15 cellular contexts compared by ENCODE assay signal in genomic region chr5:76737846-76738245, GRCh38. TPM values are rescaled to one million over a fixed set of nuclear protein-coding genes. Genes with fewer than 3 reads are reported as not detected.
DNase-seq lines count a peak whose midpoint lies in the region; ATAC-seq and TF ChIP-seq lines count a peak whose summit lies in the region.
"Had no signal": no experiment of that assay in that cellular context is flagged by ENCODE, and none has a peak within 500 bp of the region (broad histone marks: within the 10 kb centered on the region; RNA-seq: fewer than 3 reads in every experiment).

No MANE protein-coding gene starts in this region.

- no peaks in the 10 kb centered on the region for H3K9me3 Mint-ChIP-seq in activated CD8-positive, alpha-beta T cell treated with anti-CD3 and anti-CD28 coated beads for 36 hours
- H3K9me3 Mint-ChIP-seq: WTC11 had no signal

- CTCF ChIA-PET in AG04450 (lab: Charles Lee), result interaction anchor here (1.2 to 6.5 kb wide), 4 partner anchors 22 to 136 kb away, joined by 3 to 45 read pairs (median 10); partner anchors contain the start of gene F2R
- CTCF ChIA-PET in HCT116 (lab: Charles Lee), result no interaction called here
- CTCF ChIA-PET in activated CD8-positive, alpha-beta T cell treated with anti-CD3 and anti-CD28 coated beads for 36 hours (lab: Charles Lee), result interaction anchor here (2.9 kb wide), 1 partner anchor 37 kb away, joined by 15 read pairs; no protein-coding TSS in a partner anchor

- H3K9me2 ChIP-seq in HCT116 (ENCODE audit: insufficient read depth), result no peaks in the 10 kb centered on the region

- RAD21 ChIA-PET in HCT116 (lab: Charles Lee; ENCODE audit: low non-redundant PET in 1 of 2, low total read pairs in 2 of 2, uncharacterized antibody in 2 of 2, unreplicated experiment in 2 of 2), result interaction anchor here in 1 of 2 experiments (1.1 kb wide), 1 partner anchor 16 kb away, joined by 3 read pairs; no protein-coding TSS in a partner anchor

- no peak for DNase-seq in AG04450 (ENCODE audit: low read depth, low spot score)
- DNase-seq in HCT116 (ENCODE audit: low read depth, low spot score), result no peak
- no peak for DNase-seq in activated CD8-positive, alpha-beta T cell treated with anti-CD3 and anti-CD28 coated beads for 36 hours
- DNase-seq in HK-2 (ENCODE audit: unreplicated experiment), result no peak
- no peak for DNase-seq in SHP77 (lab: John Stamatoyannopoulos, UW)
- DNase-seq in MG63, result no peak
- DNase-seq: BE2C; central memory CD4-positive, alpha-beta T cell; DMS79; foreskin melanocyte; Kasumi-1; NCI-H1694 had no signal

- intact Hi-C loops in HCT116 (cut with micrococcal nuclease), result no loop called here
- intact Hi-C loops in activated CD8-positive, alpha-beta T cell treated with anti-CD3 and anti-CD28 coated beads for 36 hours (cut with micrococcal nuclease), result no loop called here

- H3K36me3 ChIP-seq in HCT116 (ENCODE audit: control insufficient read depth in 1 of 2, insufficient read depth in 2 of 2, low read length in 2 of 2), result peaks cover 0 to 4% of the 10 kb centered on the region in 2 experiments; a peak in 1 of 4 replicates
- peaks cover 27% of the 10 kb centered on the region for H3K36me3 ChIP-seq in mesodermal cell (ENCODE audit: control insufficient read depth, insufficient read depth, low read length)
- H3K36me3 ChIP-seq in MG63, result peaks cover 3% of the 10 kb centered on the region; the same call in 1 of the 2 replicates
- H3K36me3 ChIP-seq: BE2C had no signal

- peak overlapping the region; percentile 64 for H3K4me2 ChIP-seq in HCT116 (ENCODE audit: low read length)

- no peak for TF ChIP-seq RAD21 in HCT116 (IDR thresholded peaks at IDR 0.05; ENCODE audit: low read depth)

- H4K20me1 ChIP-seq in HCT116 (ENCODE audit: insufficient read depth), result no peaks in the 10 kb centered on the region

- no TSS peak for BruUV-seq in HCT116 (replicated peaks; lab: Mats Ljungman, UMichigan)

- H3K27me3 Mint-ChIP-seq in activated CD8-positive, alpha-beta T cell treated with anti-CD3 and anti-CD28 coated beads for 36 hours, result peaks cover 2% of the 10 kb centered on the region

- no peak overlapping the region for H3K4me3 Mint-ChIP-seq in activated CD8-positive, alpha-beta T cell treated with anti-CD3 and anti-CD28 coated beads for 36 hours
- H3K4me3 Mint-ChIP-seq: WTC11 had no signal

- no peak overlapping the region for H2AFZ ChIP-seq in HCT116 (ENCODE audit: low read depth, low read length, poor library complexity, severe bottlenecking)

- H3K4me3 ChIP-seq in AG04450 (ENCODE audit: low read depth, low read length), result no peak overlapping the region
- H3K4me3 ChIP-seq in HCT116 (replicated peaks in 1 of 2; ENCODE audit: low read depth in 1 of 2, low read length in 2 of 2), result no peak overlapping the region
- no peak overlapping the region for H3K4me3 ChIP-seq in mesodermal cell (ENCODE audit: extremely low read depth, insufficient read depth, low read length, poor library complexity, severe bottlenecking)
- H3K4me3 ChIP-seq in MG63, result no peak overlapping the region

- peaks cover 36% of the 10 kb centered on the region for H3K4me1 Mint-ChIP-seq in activated CD8-positive, alpha-beta T cell treated with anti-CD3 and anti-CD28 coated beads for 36 hours (ENCODE audit: low read depth)

- peak overlapping the region; percentile 92 for H3K27ac ChIP-seq in AG04450 (ENCODE audit: low read depth, low read length)
- no peak overlapping the region for H3K27ac ChIP-seq in HCT116 (ENCODE audit: low read depth, low read length)
- peak overlapping the region; percentile 85 for H3K27ac ChIP-seq in mesodermal cell (ENCODE audit: low read depth, low read length, severe bottlenecking)

- no peaks in the 10 kb centered on the region for H3K36me3 Mint-ChIP-seq in activated CD8-positive, alpha-beta T cell treated with anti-CD3 and anti-CD28 coated beads for 36 hours (ENCODE audit: low read depth)

- H3K27ac Mint-ChIP-seq in activated CD8-positive, alpha-beta T cell treated with anti-CD3 and anti-CD28 coated beads for 36 hours, result peak overlapping the region; percentile 85
- H3K27ac Mint-ChIP-seq: WTC11 had no signal

- POLR2A ChIA-PET in AG04450 (lab: Yijun Ruan, JAX), result no interaction called here
- POLR2A ChIA-PET in HCT116 (lab: Charles Lee), result no interaction called here
- POLR2A ChIA-PET in activated CD8-positive, alpha-beta T cell treated with anti-CD3 and anti-CD28 coated beads for 36 hours (lab: Charles Lee), result interaction anchor here (1.0 kb wide), 1 partner anchor 15 kb away, joined by 4 read pairs; no protein-coding TSS in a partner anchor

- H3K9ac ChIP-seq in HCT116 (ENCODE audit: low read length), result 0 out of 2 replicates have a peak overlapping the region, but pooled peaks have one; percentile 19

- TF ChIP-seq CTCF in AG04450 (IDR thresholded peaks at IDR 0.05; ENCODE audit: low read depth, low read length), result no peak
- no peak for TF ChIP-seq CTCF in HCT116 (IDR thresholded peaks at IDR 0.05 in 2 of 3, conservative IDR thresholded peaks at IDR 0.05 in 1 of 3; ENCODE audit: borderline replicate concordance in 1 of 3, insufficient read depth in 1 of 3, low read depth in 2 of 3, low read length in 2 of 3)
- TF ChIP-seq CTCF in activated CD8-positive, alpha-beta T cell treated with anti-CD3 and anti-CD28 coated beads for 36 hours (IDR thresholded peaks at IDR 0.05), result no peak

- H3K9me3 ChIP-seq in AG04450 (ENCODE audit: control insufficient read depth, insufficient read depth, low read length), result no peaks in the 10 kb centered on the region
- H3K9me3 ChIP-seq in HCT116 (ENCODE audit: control insufficient read depth in 1 of 2, insufficient read depth in 1 of 2, low read depth in 1 of 2, low read length in 2 of 2), result no peaks in the 10 kb centered on the region
- no peaks in the 10 kb centered on the region for H3K9me3 ChIP-seq in mesodermal cell (ENCODE audit: control insufficient read depth, low read length)
- H3K9me3 ChIP-seq in MG63, result no peaks in the 10 kb centered on the region
- H3K9me3 ChIP-seq: BE2C had no signal

- H3K4me1 ChIP-seq in HCT116 (ENCODE audit: control insufficient read depth in 1 of 2, insufficient read depth in 2 of 2, low read length in 2 of 2), result peaks cover 18 to 54% of the 10 kb centered on the region in 2 experiments
- peaks cover 12% of the 10 kb centered on the region for H3K4me1 ChIP-seq in mesodermal cell (ENCODE audit: control insufficient read depth, insufficient read depth, low read length, poor library complexity, severe bottlenecking)
- H3K4me1 ChIP-seq: BE2C had no signal

- H3K27me3 ChIP-seq in AG04450 (ENCODE audit: control insufficient read depth, insufficient read depth, low read length) (no peaks in the 10 kb centered on the region), HCT116 (ENCODE audit: insufficient read depth, low read length) (no peaks in the 10 kb centered on the region), MG63 (no peaks in the 10 kb centered on the region)

- no peaks in the 10 kb centered on the region for H3K79me2 ChIP-seq in HCT116 (ENCODE audit: insufficient read depth, low read length)

- no peak for TF ChIP-seq POLR2A in HCT116 (IDR thresholded peaks at IDR 0.05; ENCODE audit: borderline replicate concordance, extremely low read depth, insufficient read depth, insufficient read length)

- ATAC-seq in HCT116, result no peak
- no peak for ATAC-seq in activated CD8-positive, alpha-beta T cell treated with anti-CD3 and anti-CD28 coated beads for 36 hours
- ATAC-seq in HG02610 (IDR thresholded peaks at IDR 0.05; ENCODE audit: unreplicated experiment), result no peak
- ATAC-seq: WTC11 had no signal

- 94 to 97% methylated on average over 3 of the region's 5 CpGs for WGBS in mesodermal cell (ENCODE audit: insufficient coverage in 2 of 2), 2 experiments

TF ChIP-seq in HCT116, 20 proteins besides CTCF, POLR2A, EP300 and RAD21:
- TF ChIP-seq, protein P1, sequence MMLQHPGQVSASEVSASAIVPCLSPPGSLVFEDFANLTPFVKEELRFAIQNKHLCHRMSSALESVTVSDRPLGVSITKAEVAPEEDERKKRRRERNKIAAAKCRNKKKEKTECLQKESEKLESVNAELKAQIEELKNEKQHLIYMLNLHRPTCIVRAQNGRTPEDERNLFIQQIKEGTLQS (IDR thresholded peaks at IDR 0.05), result no peak
- TF ChIP-seq TCF7L2 (IDR thresholded peaks at IDR 0.05; ENCODE audit: borderline replicate concordance, extremely low read depth, insufficient read depth, insufficient read length), result no peak
- no peak for TF ChIP-seq SP1 (IDR thresholded peaks at IDR 0.05; ENCODE audit: low read depth)
- no peak for TF ChIP-seq SIN3A (IDR thresholded peaks at IDR 0.05; ENCODE audit: low read depth)
- TF ChIP-seq, protein P2, sequence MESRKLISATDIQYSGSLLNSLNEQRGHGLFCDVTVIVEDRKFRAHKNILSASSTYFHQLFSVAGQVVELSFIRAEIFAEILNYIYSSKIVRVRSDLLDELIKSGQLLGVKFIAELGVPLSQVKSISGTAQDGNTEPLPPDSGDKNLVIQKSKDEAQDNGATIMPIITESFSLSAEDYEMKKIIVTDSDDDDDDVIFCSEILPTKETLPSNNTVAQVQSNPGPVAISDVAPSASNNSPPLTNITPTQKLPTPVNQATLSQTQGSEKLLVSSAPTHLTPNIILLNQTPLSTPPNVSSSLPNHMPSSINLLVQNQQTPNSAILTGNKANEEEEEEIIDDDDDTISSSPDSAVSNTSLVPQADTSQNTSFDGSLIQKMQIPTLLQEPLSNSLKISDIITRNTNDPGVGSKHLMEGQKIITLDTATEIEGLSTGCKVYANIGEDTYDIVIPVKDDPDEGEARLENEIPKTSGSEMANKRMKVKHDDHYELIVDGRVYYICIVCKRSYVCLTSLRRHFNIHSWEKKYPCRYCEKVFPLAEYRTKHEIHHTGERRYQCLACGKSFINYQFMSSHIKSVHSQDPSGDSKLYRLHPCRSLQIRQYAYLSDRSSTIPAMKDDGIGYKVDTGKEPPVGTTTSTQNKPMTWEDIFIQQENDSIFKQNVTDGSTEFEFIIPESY (IDR thresholded peaks at IDR 0.05; ENCODE audit: extremely low read depth, insufficient replicate concordance, low read length), result no peak
- TF ChIP-seq ZFX (IDR thresholded peaks at IDR 0.05), result no peak
- TF ChIP-seq CEBPB (IDR thresholded peaks at IDR 0.05; ENCODE audit: low read depth), result no peak

RNA-seq across cellular contexts. Expression of gene F2R, which starts 21.9 kb away (rescaled TPM):
- 289 and 324 TPM in 2 replicates for polyA plus RNA-seq in AG04450 (2011; rRNA removed)
- polyA minus RNA-seq in AG04450 (2011; rRNA and poly(A)+ RNA removed), result 188 and 199 TPM in 2 replicates
- 16.6 TPM for total RNA-seq in HCT116 (2021; ENCODE audit: unreplicated experiment)
- 14.1 and 18.5 TPM in 2 replicates for polyA plus RNA-seq in HCT116 (2012)
- 1 to 10 TPM; 2.5 to 3.5 TPM for total RNA-seq in activated CD8-positive, alpha-beta T cell treated with anti-CD3 and anti-CD28 coated beads for 36 hours
- 173 TPM for polyA plus RNA-seq in mesodermal cell (2013, experiment 1 of 2)
- polyA plus RNA-seq in mesodermal cell (2013, experiment 2 of 2), result 138 TPM
- total RNA-seq in MG63 (2014; rRNA removed; shearing (Covaris generic); ENCODE audit: low replicate concordance), result 12.5 and 13.4 TPM in 2 replicates
